ENCODE assay signal across 33 cellular contexts in the genomic region with DNA sequence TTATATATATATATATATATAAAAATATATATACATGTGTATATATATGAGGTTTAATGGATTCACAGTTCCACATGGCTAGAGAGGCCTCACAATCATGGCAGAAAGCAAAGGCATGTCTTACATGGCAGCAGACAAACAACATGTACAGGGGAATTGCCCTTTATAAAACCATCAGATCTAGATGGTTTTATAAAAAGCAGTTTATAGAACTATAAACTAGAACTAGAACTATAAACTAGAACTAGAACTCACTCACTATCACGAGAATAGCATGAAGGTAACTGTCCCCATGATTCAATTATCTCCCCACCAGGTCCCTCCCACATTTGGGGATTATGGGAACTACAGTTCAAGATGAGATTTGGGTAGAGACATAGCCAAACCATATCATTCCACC.
"Had no signal": no experiment of that assay in that cellular context is flagged by ENCODE, and none has a peak within 500 bp of the region (broad histone marks: within the 10 kb centered on the region; RNA-seq: fewer than 3 reads in every experiment).

No MANE protein-coding gene starts in this region.

- H3K4me3 ChIP-seq: MG63 had no signal

- H3K36me3 ChIP-seq: MG63 had no signal

- DNase-seq: Karpas-422, Kasumi-1, KG1, MG63, MM.1S, MV-4-11, NCI-H1048, NCI-H1092, NCI-H1092 treated with DMSO at 0.1 percent for 48 hours, NCI-H1105, NCI-H1105 treated with DMSO at 0.1 percent for 48 hours, NCI-H1417, NCI-H1417 treated with DMSO at 0.1 percent for 48 hours, NCI-H1436, NCI-H1436 treated with DMSO at 0.1 percent for 48 hours, NCI-H146, NCI-H1694, NCI-H1694 treated with DMSO at 0.1 percent for 48 hours, NCI-H187, NCI-H187 treated with DMSO at 0.1 percent for 48 hours, NCI-H1930, NCI-H2029, NCI-H2029 treated with DMSO at 0.1 percent for 48 hours, NCI-H2081, NCI-H2081 treated with DMSO at 0.1 percent for 48 hours, NCI-H2107, NCI-H2171, NCI-H2171 treated with DMSO at 0.1 percent for 48 hours, NCI-H2227 treated with DMSO at 0.1 percent for 48 hours, NCI-H226, NCI-H345, NCI-H446, NCI-H446 treated with DMSO at 0.1 percent for 48 hours had no signal
